Comparison of ENCODE assay signal across 1 cellular context in the genomic region with DNA sequence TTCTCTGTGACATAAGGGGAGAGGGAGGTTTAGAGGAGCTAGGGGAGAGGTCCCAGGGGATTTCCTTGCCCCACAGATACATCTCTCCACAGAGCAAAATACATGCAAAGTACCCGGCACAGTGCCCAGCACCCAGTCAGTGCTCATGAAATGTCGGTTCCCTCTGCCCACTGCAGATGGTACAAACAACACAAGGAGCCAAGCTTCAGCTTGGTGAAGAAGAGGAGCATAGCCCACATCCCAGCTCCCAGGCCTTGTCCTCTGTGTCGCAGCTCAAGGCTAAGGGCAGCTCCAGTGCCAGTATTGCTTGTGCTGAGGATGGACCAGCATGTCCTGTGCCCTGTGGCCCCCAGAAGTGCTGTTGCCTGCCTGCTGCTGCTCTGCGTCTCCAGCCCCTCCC.
TF ChIP-seq lines count a peak whose summit lies in the region.

No MANE protein-coding gene starts in this region.

TF ChIP-seq in H1, 55 proteins besides CTCF, POLR2A, EP300 and RAD21 (continued from another document):
- no peak for TF ChIP-seq GABPA (IDR thresholded peaks at IDR 0.05; ENCODE audit: borderline replicate concordance, insufficient read depth, low read length)
- no peak for TF ChIP-seq FOSL1 (IDR thresholded peaks at IDR 0.05; ENCODE audit: insufficient read depth, low read depth, low read length)
- TF ChIP-seq RNF2 (IDR thresholded peaks at IDR 0.05; ENCODE audit: borderline replicate concordance, low read depth, low read length, missing control alignments, poor library complexity, severe bottlenecking) = no peak
- no peak for TF ChIP-seq SP2 (IDR thresholded peaks at IDR 0.05; ENCODE audit: low read length)
- no peak for TF ChIP-seq CHD1 (IDR thresholded peaks at IDR 0.05; ENCODE audit: low read depth, low read length)
- TF ChIP-seq, protein P1, sequence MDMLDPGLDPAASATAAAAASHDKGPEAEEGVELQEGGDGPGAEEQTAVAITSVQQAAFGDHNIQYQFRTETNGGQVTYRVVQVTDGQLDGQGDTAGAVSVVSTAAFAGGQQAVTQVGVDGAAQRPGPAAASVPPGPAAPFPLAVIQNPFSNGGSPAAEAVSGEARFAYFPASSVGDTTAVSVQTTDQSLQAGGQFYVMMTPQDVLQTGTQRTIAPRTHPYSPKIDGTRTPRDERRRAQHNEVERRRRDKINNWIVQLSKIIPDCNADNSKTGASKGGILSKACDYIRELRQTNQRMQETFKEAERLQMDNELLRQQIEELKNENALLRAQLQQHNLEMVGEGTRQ (IDR thresholded peaks at IDR 0.05; ENCODE audit: low read length) = no peak
- TF ChIP-seq CTBP2 (IDR thresholded peaks at IDR 0.05; ENCODE audit: borderline replicate concordance, insufficient read depth, insufficient read length, low read length) = no peak
